In genomic region chr11:15737326-15737725, GRCh38 we compare ENCODE assay signal across 24 cellular contexts.
"Had no signal": no experiment of that assay in that cellular context is flagged by ENCODE, and none has a peak within 500 bp of the region (broad histone marks: within the 10 kb centered on the region; RNA-seq: fewer than 3 reads in every experiment).

No MANE protein-coding gene starts in this region.

- H3K4me1 ChIP-seq: left lung, psoas muscle, thyroid gland had no signal

- ATAC-seq: activated T-helper 17 cell treated with anti-CD3 and anti-CD28 coated beads, Interleukin-2, amount 50 U/mL, for 72 hours; left lung; natural killer cell treated with Interleukin-12 subunit alpha and Interleukin-12 subunit beta and Interleukin-15 and Interleukin-18, amount 100 ng/mL, for 72 hours; psoas muscle; right cardiac atrium; stimulated activated naive CD8-positive, alpha-beta T cell treated with anti-CD3 and anti-CD28 coated beads, Interleukin-15, Interleukin-2, amounts not matched to agents 100 U/mL and 50 U/mL, for 24 hours had no signal

- DNase-seq: activated CD4-positive, alpha-beta T cell treated with anti-CD3 and anti-CD28 coated beads for 1 hour; activated CD4-positive, alpha-beta T cell treated with anti-CD3 and anti-CD28 coated beads, Interleukin-2, amount 50 U/mL, for 4 hours; activated CD8-positive, alpha-beta memory T cell treated with anti-CD3 and anti-CD28 coated beads for 24 hours; activated CD8-positive, alpha-beta memory T cell treated with anti-CD3 and anti-CD28 coated beads, Interleukin-2, amount 50 U/mL, for 4 hours; activated naive CD4-positive, alpha-beta T cell; activated T-cell treated with anti-CD3 and anti-CD28 coated beads, Interleukin-2, amount 50 U/mL, for 24 hours; adrenal gland; foreskin melanocyte; kidney; left lung; midbrain; ovary; psoas muscle; right cardiac atrium; stimulated activated CD4-positive, alpha-beta T cell treated with anti-CD3 and anti-CD28 coated beads, Interleukin-12 subunit alpha, Interleukin-12 subunit beta, amount 100 ng/mL, for 4 hours; stimulated activated CD4-positive, alpha-beta T cell treated with anti-CD3 and anti-CD28 coated beads, Interleukin-4, amount 100 ng/mL, for 4 hours; stimulated activated naive CD8-positive, alpha-beta T cell treated with anti-CD3 and anti-CD28 coated beads, Interleukin-15, Interleukin-2, amounts not matched to agents 100 U/mL and 50 U/mL, for 24 hours; T-helper 1 cell; thyroid gland had no signal

- H3K9me3 ChIP-seq: adrenal gland, left lung, ovary, psoas muscle, thyroid gland had no signal

- H3K27me3 Mint-ChIP-seq: natural killer cell treated with Interleukin-12 subunit alpha and Interleukin-12 subunit beta and Interleukin-15 and Interleukin-18, amount 100 ng/mL, for 72 hours had no signal

- H3K27ac ChIP-seq: adrenal gland, coronary artery, epithelial cell of prostate, left lung, ovary, psoas muscle, thyroid gland had no signal

- H3K36me3 ChIP-seq: adrenal gland, left lung, ovary, thyroid gland had no signal

- H3K36me3 Mint-ChIP-seq: activated naive CD8-positive, alpha-beta T cell; natural killer cell treated with Interleukin-12 subunit alpha and Interleukin-12 subunit beta and Interleukin-15 and Interleukin-18, amount 100 ng/mL, for 72 hours had no signal

- H3K4me3 Mint-ChIP-seq: activated naive CD8-positive, alpha-beta T cell; activated T-cell treated with anti-CD3 and anti-CD28 coated beads, Interleukin-2, amount 50 U/mL, for 24 hours; activated T-helper 17 cell treated with anti-CD3 and anti-CD28 coated beads, Interleukin-2, amount 50 U/mL, for 72 hours; natural killer cell treated with Interleukin-12 subunit alpha and Interleukin-12 subunit beta and Interleukin-15 and Interleukin-18, amount 100 ng/mL, for 72 hours had no signal

- H3K27me3 ChIP-seq: adrenal gland, left lung, ovary, thyroid gland had no signal

- H3K9me3 Mint-ChIP-seq: activated T-cell treated with anti-CD3 and anti-CD28 coated beads, Interleukin-2, amount 50 U/mL, for 24 hours had no signal

- H3K4me3 ChIP-seq: adrenal gland, coronary artery, left lung, ovary, psoas muscle, thyroid gland had no signal

- H3K27ac Mint-ChIP-seq: activated naive CD8-positive, alpha-beta T cell; activated T-cell treated with anti-CD3 and anti-CD28 coated beads, Interleukin-2, amount 50 U/mL, for 24 hours; activated T-helper 17 cell treated with anti-CD3 and anti-CD28 coated beads, Interleukin-2, amount 50 U/mL, for 72 hours; natural killer cell treated with Interleukin-12 subunit alpha and Interleukin-12 subunit beta and Interleukin-15 and Interleukin-18, amount 100 ng/mL, for 72 hours had no signal

- H3K4me1 Mint-ChIP-seq: activated T-helper 17 cell treated with anti-CD3 and anti-CD28 coated beads, Interleukin-2, amount 50 U/mL, for 72 hours had no signal
